In the genomic region with DNA sequence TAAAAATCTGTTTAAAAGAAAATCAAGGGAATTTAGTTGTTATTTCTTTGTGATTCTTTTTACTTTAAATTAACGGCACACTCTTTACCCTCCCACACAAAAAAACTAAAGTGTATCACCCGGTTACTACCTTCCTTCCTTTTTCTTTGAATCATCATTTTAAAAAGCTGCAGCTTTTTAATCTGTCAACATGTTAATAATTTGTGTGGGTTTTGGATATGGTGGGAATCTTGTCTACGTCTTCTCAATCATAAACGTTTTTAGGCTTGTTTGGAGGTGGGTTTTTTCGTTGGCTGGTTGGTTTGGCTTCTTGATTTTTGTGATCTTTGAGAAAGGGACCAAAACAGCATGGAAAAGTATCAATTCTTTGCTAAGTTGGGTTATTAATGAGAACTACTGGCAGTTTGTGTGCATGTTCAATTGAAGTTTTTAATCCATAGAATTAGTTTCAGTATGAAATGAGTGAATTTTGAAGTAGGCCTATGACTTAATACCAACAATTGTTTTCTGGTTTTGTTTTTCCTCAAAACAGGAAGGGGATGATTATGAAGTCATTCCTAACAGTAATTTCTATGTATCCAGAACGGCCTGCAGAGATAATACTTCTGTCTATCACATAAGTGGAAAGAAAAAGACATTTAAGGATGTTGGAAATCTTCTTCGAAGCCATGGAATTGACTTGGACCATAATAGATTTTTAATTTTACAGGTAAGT, we compare ENCODE assay signal across 1 cellular context.
TF ChIP-seq lines count a peak whose summit lies in the region.

No MANE protein-coding gene starts in this region.

TF ChIP-seq in endothelial cell of umbilical vein, 7 proteins besides CTCF, POLR2A, EP300 and RAD21 (continued from another document):
- TF ChIP-seq, protein P1, sequence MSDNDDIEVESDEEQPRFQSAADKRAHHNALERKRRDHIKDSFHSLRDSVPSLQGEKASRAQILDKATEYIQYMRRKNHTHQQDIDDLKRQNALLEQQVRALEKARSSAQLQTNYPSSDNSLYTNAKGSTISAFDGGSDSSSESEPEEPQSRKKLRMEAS (IDR thresholded peaks at IDR 0.05; ENCODE audit: insufficient read depth, insufficient read length), result no peak
- no peak for TF ChIP-seq GATA2 (IDR thresholded peaks at IDR 0.05; ENCODE audit: insufficient read depth, insufficient read length, low read depth, low read length)
